ENCODE assay signal across 13 cellular contexts in genomic region chr17:82219083-82219482, GRCh38.
"Had no signal": no experiment of that assay in that cellular context is flagged by ENCODE, and none has a peak within 500 bp of the region (broad histone marks: within the 10 kb centered on the region; RNA-seq: fewer than 3 reads in every experiment).

No MANE protein-coding gene starts in this region.

- H3K4me3 ChIP-seq: gastrocnemius medialis, heart left ventricle, lower lobe of right lung, suprapubic skin had no signal

- H3K9me3 ChIP-seq: gastrocnemius medialis, heart left ventricle, lower lobe of right lung, suprapubic skin had no signal

- H3K27me3 ChIP-seq: gastrocnemius medialis, heart left ventricle, suprapubic skin had no signal

- H3K36me3 ChIP-seq: gastrocnemius medialis, heart left ventricle, lower lobe of right lung, suprapubic skin had no signal

- H3K27ac ChIP-seq: gastrocnemius medialis, suprapubic skin had no signal

- ATAC-seq: activated CD8-positive, alpha-beta T cell treated with anti-CD3 and anti-CD28 coated beads, Interleukin-2, amount 10 ng/mL, durations not matched to agents 7 days and 5 days; activated naive CD8-positive, alpha-beta T cell treated with anti-CD3 and anti-CD28 coated beads, Interleukin-2, amount 50 U/mL, for 24 hours; gastrocnemius medialis; heart left ventricle; left cardiac atrium; lower lobe of right lung; WTC11 had no signal

- DNase-seq: activated CD4-positive, alpha-beta T cell treated with anti-CD3 and anti-CD28 coated beads for 4 hours; activated CD8-positive, alpha-beta memory T cell treated with anti-CD3 and anti-CD28 coated beads, Interleukin-2, amount 50 U/mL, for 4 hours; activated CD8-positive, alpha-beta T cell treated with anti-CD3 and anti-CD28 coated beads, Interleukin-2, amount 10 ng/mL, durations not matched to agents 7 days and 5 days; activated naive CD4-positive, alpha-beta T cell treated with Interleukin-2 at 50 U/mL for 16 hours; activated naive CD8-positive, alpha-beta T cell treated with anti-CD3 and anti-CD28 coated beads, Interleukin-2, amount 50 U/mL, for 24 hours; cerebellar nuclear complex; gastrocnemius medialis; left cardiac atrium; lower lobe of right lung; stimulated activated CD4-positive, alpha-beta T cell treated with anti-CD3 and anti-CD28 coated beads, Interleukin-4, amount 100 ng/mL, for 4 hours had no signal
